Comparison of ENCODE assay signal across 2 cellular contexts in genomic region chr10:89303161-89303560, GRCh38.
TF ChIP-seq lines count a peak whose summit lies in the region.

No MANE protein-coding gene starts in this region.

TF ChIP-seq in SK-N-SH, 30 proteins besides CTCF, POLR2A, EP300 and RAD21:
- TF ChIP-seq, protein P1, sequence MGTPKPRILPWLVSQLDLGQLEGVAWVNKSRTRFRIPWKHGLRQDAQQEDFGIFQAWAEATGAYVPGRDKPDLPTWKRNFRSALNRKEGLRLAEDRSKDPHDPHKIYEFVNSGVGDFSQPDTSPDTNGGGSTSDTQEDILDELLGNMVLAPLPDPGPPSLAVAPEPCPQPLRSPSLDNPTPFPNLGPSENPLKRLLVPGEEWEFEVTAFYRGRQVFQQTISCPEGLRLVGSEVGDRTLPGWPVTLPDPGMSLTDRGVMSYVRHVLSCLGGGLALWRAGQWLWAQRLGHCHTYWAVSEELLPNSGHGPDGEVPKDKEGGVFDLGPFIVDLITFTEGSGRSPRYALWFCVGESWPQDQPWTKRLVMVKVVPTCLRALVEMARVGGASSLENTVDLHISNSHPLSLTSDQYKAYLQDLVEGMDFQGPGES (IDR thresholded peaks at IDR 0.05; ENCODE audit: low read depth, low read length), result no peak
- TF ChIP-seq ZBTB33 (IDR thresholded peaks at IDR 0.05; ENCODE audit: borderline replicate concordance, low read depth), result no peak
- no peak for TF ChIP-seq NFIC (IDR thresholded peaks at IDR 0.05; ENCODE audit: borderline replicate concordance)
- no peak for TF ChIP-seq CHD2 (IDR thresholded peaks at IDR 0.05; ENCODE audit: low read length, partially characterized antibody)
- no peak for TF ChIP-seq RCOR1 (IDR thresholded peaks at IDR 0.05; ENCODE audit: low read length)
- TF ChIP-seq, protein P2, sequence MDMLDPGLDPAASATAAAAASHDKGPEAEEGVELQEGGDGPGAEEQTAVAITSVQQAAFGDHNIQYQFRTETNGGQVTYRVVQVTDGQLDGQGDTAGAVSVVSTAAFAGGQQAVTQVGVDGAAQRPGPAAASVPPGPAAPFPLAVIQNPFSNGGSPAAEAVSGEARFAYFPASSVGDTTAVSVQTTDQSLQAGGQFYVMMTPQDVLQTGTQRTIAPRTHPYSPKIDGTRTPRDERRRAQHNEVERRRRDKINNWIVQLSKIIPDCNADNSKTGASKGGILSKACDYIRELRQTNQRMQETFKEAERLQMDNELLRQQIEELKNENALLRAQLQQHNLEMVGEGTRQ (IDR thresholded peaks at IDR 0.05; ENCODE audit: borderline replicate concordance, low read depth, low read length), result no peak
- no peak for TF ChIP-seq FOXJ3 (CRISPR knock-in tag; IDR thresholded peaks at IDR 0.05)
- TF ChIP-seq EZH2phosphoT487 (IDR thresholded peaks at IDR 0.05; ENCODE audit: borderline replicate concordance, low read depth), result no peak
- TF ChIP-seq TCF12 (IDR thresholded peaks at IDR 0.05), result no peak
- TF ChIP-seq REST (IDR thresholded peaks at IDR 0.05; ENCODE audit: low read depth, low read length), result no peak
- TF ChIP-seq JUND (IDR thresholded peaks at IDR 0.05), result no peak
- no peak for TF ChIP-seq FOXM1 (IDR thresholded peaks at IDR 0.05; ENCODE audit: low read depth)
- TF ChIP-seq TAF1 (IDR thresholded peaks at IDR 0.05; ENCODE audit: borderline replicate concordance, low read depth, low read length), result no peak

TF ChIP-seq in SK-N-SH treated with all-trans-retinoic acid at 6 μM for 48 hours, 23 proteins besides CTCF, POLR2A, EP300 and RAD21 (continued from another document):
- TF ChIP-seq, protein P3, sequence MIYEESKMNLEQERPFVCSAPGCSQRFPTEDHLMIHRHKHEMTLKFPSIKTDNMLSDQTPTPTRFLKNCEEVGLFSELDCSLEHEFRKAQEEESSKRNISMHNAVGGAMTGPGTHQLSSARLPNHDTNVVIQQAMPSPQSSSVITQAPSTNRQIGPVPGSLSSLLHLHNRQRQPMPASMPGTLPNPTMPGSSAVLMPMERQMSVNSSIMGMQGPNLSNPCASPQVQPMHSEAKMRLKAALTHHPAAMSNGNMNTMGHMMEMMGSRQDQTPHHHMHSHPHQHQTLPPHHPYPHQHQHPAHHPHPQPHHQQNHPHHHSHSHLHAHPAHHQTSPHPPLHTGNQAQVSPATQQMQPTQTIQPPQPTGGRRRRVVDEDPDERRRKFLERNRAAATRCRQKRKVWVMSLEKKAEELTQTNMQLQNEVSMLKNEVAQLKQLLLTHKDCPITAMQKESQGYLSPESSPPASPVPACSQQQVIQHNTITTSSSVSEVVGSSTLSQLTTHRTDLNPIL (CRISPR knock-in tag; IDR thresholded peaks at IDR 0.05; ENCODE audit: low read depth), result no peak
- TF ChIP-seq CSDC2 (CRISPR knock-in tag; IDR thresholded peaks at IDR 0.05), result no peak
- no peak for TF ChIP-seq OSR1 (CRISPR knock-in tag; IDR thresholded peaks at IDR 0.05)
- TF ChIP-seq ZFP3 (CRISPR knock-in tag; IDR thresholded peaks at IDR 0.05), result no peak
